In the genomic region with DNA sequence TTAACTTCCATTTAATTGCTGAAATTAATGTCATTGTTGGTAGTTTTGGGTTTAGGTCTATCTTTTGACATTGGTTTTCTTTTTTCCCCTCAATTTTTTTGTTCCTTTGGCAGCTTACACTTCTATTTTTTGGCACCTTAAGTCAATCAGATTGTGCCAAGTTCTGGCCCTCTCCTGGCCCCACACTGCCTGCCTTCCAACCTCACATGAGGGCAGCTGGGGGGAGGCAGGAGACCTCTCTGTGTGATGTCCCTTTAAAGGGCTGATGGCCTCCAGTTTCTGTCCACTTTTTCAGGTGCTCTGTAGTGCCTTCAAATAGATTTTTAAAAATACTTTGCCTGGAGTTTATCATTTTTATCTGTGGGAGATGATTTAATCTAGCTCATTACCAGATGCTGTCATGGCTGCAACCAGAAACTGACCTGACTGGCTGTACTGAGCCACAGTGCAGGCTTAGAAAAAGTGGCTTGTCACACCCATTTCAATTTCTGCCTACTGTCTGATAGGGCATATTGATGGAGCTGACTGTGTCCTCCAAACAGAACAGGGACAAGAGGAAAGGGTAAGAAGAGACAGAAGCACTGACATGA, we compare ENCODE assay signal across 26 cellular contexts.
DNase-seq lines count a peak whose midpoint lies in the region; ATAC-seq, FAIRE-seq and TF ChIP-seq lines count a peak whose summit lies in the region.
"Had no signal": no experiment of that assay in that cellular context is flagged by ENCODE, and none has a peak within 500 bp of the region (broad histone marks: within the 10 kb centered on the region; RNA-seq: fewer than 3 reads in every experiment).

No MANE protein-coding gene starts in this region.

- peak overlapping the region; percentile 12; the same call in 1 of the 2 replicates for H3K27ac Mint-ChIP-seq in HFFc6
- peak overlapping the region; percentile 6; the same call in 1 of the 2 replicates for H3K27ac Mint-ChIP-seq in WTC11
- peak overlapping the region; percentile 68 for H3K27ac Mint-ChIP-seq in osteocyte (ENCODE audit: unreplicated experiment)
- H3K27ac Mint-ChIP-seq in endodermal cell = no peak overlapping the region
- H3K27ac Mint-ChIP-seq: CD4-positive, CD25-positive, alpha-beta regulatory T cell; IgD-negative memory B cell had no signal

- peaks cover 0 to 2% of the 10 kb centered on the region in 2 donors for H3K4me1 ChIP-seq in kidney (ENCODE audit: control insufficient read depth in 1 of 2, insufficient read depth in 1 of 2, low read depth in 1 of 2, low read length in 2 of 2)
- peaks cover 5% of the 10 kb centered on the region for H3K4me1 ChIP-seq in endodermal cell (ENCODE audit: control insufficient read depth, insufficient read depth, low read length)

- ATAC-seq in WTC11 = no peak
- ATAC-seq: HCT116 had no signal

- H3K9ac ChIP-seq in kidney (ENCODE audit: low read length in 2 of 2) = no peak overlapping the region
- no peak overlapping the region for H3K9ac ChIP-seq in endodermal cell (ENCODE audit: extremely low read depth, low read length, poor library complexity, severe bottlenecking)
- H3K9ac ChIP-seq: BLaER1, KMS-11 had no signal

- peaks cover 3% of the 10 kb centered on the region for H3K27me3 Mint-ChIP-seq in HFFc6 (ENCODE audit: insufficient read depth)
- no peaks in the 10 kb centered on the region for H3K27me3 Mint-ChIP-seq in WTC11 (ENCODE audit: low read depth)
- H3K27me3 Mint-ChIP-seq in osteocyte (ENCODE audit: unreplicated experiment) = no peaks in the 10 kb centered on the region
- no peaks in the 10 kb centered on the region for H3K27me3 Mint-ChIP-seq in endodermal cell (ENCODE audit: insufficient read depth)
- H3K27me3 Mint-ChIP-seq: CD4-positive, CD25-positive, alpha-beta regulatory T cell; IgD-negative memory B cell had no signal

- H3K27ac ChIP-seq in kidney (ENCODE audit: low read depth in 2 of 2, low read length in 2 of 2) = no peak overlapping the region
- H3K27ac ChIP-seq in endodermal cell (ENCODE audit: low read depth, low read length) = no peak overlapping the region
- H3K27ac ChIP-seq: BLaER1, KMS-11, SK-N-MC had no signal

- no peaks in the 10 kb centered on the region for H3K9me3 Mint-ChIP-seq in HFFc6
- H3K9me3 Mint-ChIP-seq in WTC11 = no peaks in the 10 kb centered on the region
- no peaks in the 10 kb centered on the region for H3K9me3 Mint-ChIP-seq in osteocyte (ENCODE audit: unreplicated experiment)
- H3K9me3 Mint-ChIP-seq in endodermal cell = no peaks in the 10 kb centered on the region
- H3K9me3 Mint-ChIP-seq: CD4-positive, CD25-positive, alpha-beta regulatory T cell; IgD-negative memory B cell had no signal

- H3K36me3 Mint-ChIP-seq in HFFc6 (ENCODE audit: low read depth) = no peaks in the 10 kb centered on the region
- no peaks in the 10 kb centered on the region for H3K36me3 Mint-ChIP-seq in WTC11
- H3K36me3 Mint-ChIP-seq in osteocyte (ENCODE audit: unreplicated experiment) = no peaks in the 10 kb centered on the region
- H3K36me3 Mint-ChIP-seq in endodermal cell (ENCODE audit: low read depth) = peaks cover 13% of the 10 kb centered on the region

- CTCF ChIA-PET in WTC11 (lab: Charles Lee) = interaction anchor here (0.7 to 6.9 kb wide), 3 partner anchors 8 to 696 kb away, joined by 3 to 128 read pairs (median 3); no protein-coding TSS in a partner anchor

- no peak overlapping the region for H3K4me3 ChIP-seq in kidney (ENCODE audit: low read length in 2 of 2)
- H3K4me3 ChIP-seq in endodermal cell (ENCODE audit: low read length) = no peak overlapping the region
- H3K4me3 ChIP-seq: BLaER1, SK-N-MC had no signal

- intact Hi-C loops in kidney (cut with DNase I) = loop anchor here (10.0 kb wide), 1 partner anchor 336 kb away; no protein-coding TSS in a partner anchor

- H3K4me3 Mint-ChIP-seq in HFFc6 (no peak overlapping the region; the same call in 1 of the 2 replicates), WTC11 (no peak overlapping the region), osteocyte (ENCODE audit: unreplicated experiment) (no peak overlapping the region), endodermal cell (no peak overlapping the region)
- H3K4me3 Mint-ChIP-seq: CD4-positive, CD25-positive, alpha-beta regulatory T cell; IgD-negative memory B cell had no signal

- no peaks in the 10 kb centered on the region for H3K27me3 ChIP-seq in endodermal cell (ENCODE audit: control insufficient read depth, insufficient read depth, low read length, poor library complexity, severe bottlenecking)
- H3K27me3 ChIP-seq: BLaER1 had no signal

- DNase-seq in HFFc6 (no peak), WTC11 (ENCODE audit: low spot score) (no peak), cerebellum (ENCODE audit: low spot score) (peak; percentile 40), osteocyte (ENCODE audit: extremely low spot score, unreplicated experiment) (no peak), kidney (no peak), endodermal cell (no peak), NCI-H1436 (lab: John Stamatoyannopoulos, UW) (no peak), HPDE6-E6E7 (ENCODE audit: extremely low spot score) (no peak)
- DNase-seq: CD4-positive, CD25-positive, alpha-beta regulatory T cell; DMS153; DND-41; MM.1S; NCI-H1417; NCI-H1694 treated with DMSO at 0.1 percent for 48 hours; NCI-H2081; NCI-H2227 treated with DMSO at 0.1 percent for 48 hours; NCI-H69; RPMI8226; SHP77 had no signal

- no peak for TF ChIP-seq CTCF in HFFc6 (IDR thresholded peaks at IDR 0.05)
- TF ChIP-seq CTCF in WTC11 (IDR thresholded peaks at IDR 0.05) = no peak
- TF ChIP-seq CTCF in osteocyte (IDR thresholded peaks at IDR 0.05) = no peak
- TF ChIP-seq CTCF in kidney (IDR thresholded peaks at IDR 0.05; ENCODE audit: borderline replicate concordance, extremely low read depth, insufficient read depth) = no peak
- no peak for TF ChIP-seq CTCF in endodermal cell (conservative IDR thresholded peaks at IDR 0.05)

- no peak for FAIRE-seq in kidney (lab: Jason Lieb, UNC)
- FAIRE-seq: A204.1, GM18507 had no signal

- POLR2A ChIA-PET in WTC11 (lab: Charles Lee) = no interaction called here

- no peaks in the 10 kb centered on the region for H3K9me3 ChIP-seq in kidney (ENCODE audit: control insufficient read depth in 1 of 2, low read length in 2 of 2)
- H3K9me3 ChIP-seq in endodermal cell (ENCODE audit: control insufficient read depth, low read length) = no peaks in the 10 kb centered on the region

- H3K4me1 Mint-ChIP-seq in HFFc6 (ENCODE audit: low read depth) = peaks cover 9% of the 10 kb centered on the region
- peaks cover 27% of the 10 kb centered on the region for H3K4me1 Mint-ChIP-seq in WTC11
- H3K4me1 Mint-ChIP-seq in osteocyte (ENCODE audit: unreplicated experiment) = peaks cover 61% of the 10 kb centered on the region
- H3K4me1 Mint-ChIP-seq in endodermal cell = peaks cover 16% of the 10 kb centered on the region
- H3K4me1 Mint-ChIP-seq: IgD-negative memory B cell had no signal

- H3K36me3 ChIP-seq in kidney (ENCODE audit: control insufficient read depth in 1 of 2, insufficient read depth in 2 of 2, low read length in 2 of 2) (peaks cover 2 to 7% of the 10 kb centered on the region in 2 donors), endodermal cell (ENCODE audit: control insufficient read depth, insufficient read depth, low read length) (peaks cover 3% of the 10 kb centered on the region)
- H3K36me3 ChIP-seq: BLaER1 had no signal

TF ChIP-seq in WTC11, 78 proteins besides CTCF, POLR2A, EP300 and RAD21 (continues in another document):
- no peak for TF ChIP-seq CDX4 (CRISPR knock-in tag; IDR thresholded peaks at IDR 0.05; ENCODE audit: borderline replicate concordance)
- TF ChIP-seq, protein P1, sequence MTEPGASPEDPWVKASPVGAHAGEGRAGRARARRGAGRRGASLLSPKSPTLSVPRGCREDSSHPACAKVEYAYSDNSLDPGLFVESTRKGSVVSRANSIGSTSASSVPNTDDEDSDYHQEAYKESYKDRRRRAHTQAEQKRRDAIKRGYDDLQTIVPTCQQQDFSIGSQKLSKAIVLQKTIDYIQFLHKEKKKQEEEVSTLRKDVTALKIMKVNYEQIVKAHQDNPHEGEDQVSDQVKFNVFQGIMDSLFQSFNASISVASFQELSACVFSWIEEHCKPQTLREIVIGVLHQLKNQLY (CRISPR knock-in tag; IDR thresholded peaks at IDR 0.05) = no peak
- TF ChIP-seq KAT7 (CRISPR knock-in tag; IDR thresholded peaks at IDR 0.05; ENCODE audit: borderline replicate concordance) = no peak
- no peak for TF ChIP-seq ZNF263 (CRISPR knock-in tag; IDR thresholded peaks at IDR 0.05; ENCODE audit: low read depth)
- TF ChIP-seq, protein P2, sequence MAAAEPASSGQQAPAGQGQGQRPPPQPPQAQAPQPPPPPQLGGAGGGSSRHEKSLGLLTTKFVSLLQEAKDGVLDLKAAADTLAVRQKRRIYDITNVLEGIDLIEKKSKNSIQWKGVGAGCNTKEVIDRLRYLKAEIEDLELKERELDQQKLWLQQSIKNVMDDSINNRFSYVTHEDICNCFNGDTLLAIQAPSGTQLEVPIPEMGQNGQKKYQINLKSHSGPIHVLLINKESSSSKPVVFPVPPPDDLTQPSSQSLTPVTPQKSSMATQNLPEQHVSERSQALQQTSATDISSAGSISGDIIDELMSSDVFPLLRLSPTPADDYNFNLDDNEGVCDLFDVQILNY (CRISPR knock-in tag; IDR thresholded peaks at IDR 0.05) = no peak
- TF ChIP-seq JAZF1 (CRISPR knock-in tag; IDR thresholded peaks at IDR 0.05) = no peak
- TF ChIP-seq, protein P3, sequence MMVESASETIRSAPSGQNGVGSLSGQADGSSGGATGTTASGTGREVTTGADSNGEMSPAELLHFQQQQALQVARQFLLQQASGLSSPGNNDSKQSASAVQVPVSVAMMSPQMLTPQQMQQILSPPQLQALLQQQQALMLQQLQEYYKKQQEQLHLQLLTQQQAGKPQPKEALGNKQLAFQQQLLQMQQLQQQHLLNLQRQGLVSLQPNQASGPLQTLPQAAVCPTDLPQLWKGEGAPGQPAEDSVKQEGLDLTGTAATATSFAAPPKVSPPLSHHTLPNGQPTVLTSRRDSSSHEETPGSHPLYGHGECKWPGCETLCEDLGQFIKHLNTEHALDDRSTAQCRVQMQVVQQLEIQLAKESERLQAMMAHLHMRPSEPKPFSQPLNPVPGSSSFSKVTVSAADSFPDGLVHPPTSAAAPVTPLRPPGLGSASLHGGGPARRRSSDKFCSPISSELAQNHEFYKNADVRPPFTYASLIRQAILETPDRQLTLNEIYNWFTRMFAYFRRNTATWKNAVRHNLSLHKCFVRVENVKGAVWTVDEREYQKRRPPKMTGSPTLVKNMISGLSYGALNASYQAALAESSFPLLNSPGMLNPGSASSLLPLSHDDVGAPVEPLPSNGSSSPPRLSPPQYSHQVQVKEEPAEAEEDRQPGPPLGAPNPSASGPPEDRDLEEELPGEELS (CRISPR knock-in tag; IDR thresholded peaks at IDR 0.05) = no peak
- TF ChIP-seq FOXK1 (CRISPR knock-in tag; IDR thresholded peaks at IDR 0.05) = no peak
- no peak for TF ChIP-seq SMAD3 (CRISPR knock-in tag; IDR thresholded peaks at IDR 0.05; ENCODE audit: borderline replicate concordance)
- no peak for TF ChIP-seq NFYB (CRISPR knock-in tag; conservative IDR thresholded peaks at IDR 0.05; ENCODE audit: low read depth)
